In the genomic region with DNA sequence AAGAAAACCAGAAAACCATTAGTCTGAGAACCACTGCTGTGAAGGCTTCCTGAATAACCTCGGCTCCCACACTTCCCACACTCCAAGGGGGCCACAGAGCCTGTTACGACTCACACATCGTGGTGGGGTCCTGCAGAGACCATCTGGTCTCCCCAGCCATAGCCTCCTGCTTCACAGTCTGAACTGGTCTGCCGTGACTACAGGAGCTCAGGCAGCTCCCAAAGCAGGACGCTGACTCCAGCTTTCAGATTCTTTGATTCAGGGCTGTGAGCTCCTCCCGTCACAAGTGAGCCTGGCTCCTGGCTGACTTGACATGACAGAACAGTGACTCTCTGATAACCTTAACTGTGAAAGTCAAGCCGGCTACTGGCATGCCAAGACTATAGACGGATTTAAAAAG, we compare ENCODE assay signal across 27 cellular contexts. TPM values are rescaled to one million over a fixed set of nuclear protein-coding genes. Genes with fewer than 3 reads are reported as not detected.
A peak's percentile ranks its signal among the peaks of the same experiment; 100 is the strongest.
DNase-seq lines count a peak whose midpoint lies in the region; ATAC-seq and TF ChIP-seq lines count a peak whose summit lies in the region.
"Had no signal": no experiment of that assay in that cellular context is flagged by ENCODE, and none has a peak within 500 bp of the region (broad histone marks: within the 10 kb centered on the region; RNA-seq: fewer than 3 reads in every experiment).

No MANE protein-coding gene starts in this region.

- 88% methylated on average over 2 of the region's 8 CpGs; no CpG with 5 or more reads in 1 of the 2 experiments for WGBS in IMR-90 (ENCODE audit: extremely low coverage in 2 of 2, insufficient read length in 1 of 2), 2 experiments
- 89 to 95% methylated on average over 8 of the region's 8 CpGs for WGBS in mesodermal cell (ENCODE audit: insufficient coverage in 2 of 2), 2 experiments

- H2BK15ac ChIP-seq in IMR-90 (ENCODE audit: low read depth, low read length) = no peak overlapping the region

- H3K4ac ChIP-seq in IMR-90 (ENCODE audit: low read depth, low read length) = no peak overlapping the region

- H2AK5ac ChIP-seq in IMR-90 (ENCODE audit: low read depth, low read length) = no peak overlapping the region

- H3K4me3 Mint-ChIP-seq in CD14-positive monocyte (no peak overlapping the region), chondrocyte (ENCODE audit: unreplicated experiment) (no peak overlapping the region)
- H3K4me3 Mint-ChIP-seq: activated T-cell treated with anti-CD3 and anti-CD28 coated beads, Interleukin-2, amount 50 U/mL, for 24 hours; memory B cell; naive B cell; T-helper 2 cell treated with Interferon-gamma antibody and Interleukin-4, amounts not matched to agents 5 μg/mL and 100 μg/mL, for 36 hours had no signal

- dilution Hi-C loops in IMR-90 (cut with HindIII; ENCODE audit: low sequenced_read_pairs, unreplicated experiment) = no loop called here

- H3K18ac ChIP-seq in IMR-90 (ENCODE audit: low read depth, low read length) = no peak overlapping the region

- TF ChIP-seq POLR2A in IMR-90 (IDR thresholded peaks at IDR 0.05; ENCODE audit: low read depth, low read length) = no peak

- no peak overlapping the region for H3K56ac ChIP-seq in IMR-90 (ENCODE audit: extremely low read depth, insufficient read depth, low read length)

- H4K91ac ChIP-seq in IMR-90 (ENCODE audit: insufficient read depth, low read depth, low read length) = no peak overlapping the region

- H4K5ac ChIP-seq in IMR-90 (ENCODE audit: low read depth, low read length) = no peak overlapping the region

- H3K4me1 ChIP-seq in IMR-90 (ENCODE audit: control insufficient read depth, insufficient read depth, low read length) (no peaks in the 10 kb centered on the region), mesodermal cell (ENCODE audit: control insufficient read depth, insufficient read depth, low read length, poor library complexity, severe bottlenecking) (peaks cover 4% of the 10 kb centered on the region)
- H3K4me1 ChIP-seq: breast epithelium, foreskin keratinocyte, HAP-1, transverse colon had no signal

- BruUV-seq in IMR-90 (replicated peaks; lab: Mats Ljungman, UMichigan) = no TSS peak

- H3K27me3 Mint-ChIP-seq in CD14-positive monocyte (ENCODE audit: low read depth in 3 of 3) (no peaks in the 10 kb centered on the region), chondrocyte (ENCODE audit: low read depth) (no peaks in the 10 kb centered on the region)
- H3K27me3 Mint-ChIP-seq: activated T-cell treated with anti-CD3 and anti-CD28 coated beads, Interleukin-2, amount 50 U/mL, for 24 hours; memory B cell; naive B cell had no signal

- no peak for TF ChIP-seq CTCF in CD14-positive monocyte (IDR thresholded peaks at IDR 0.05)
- no peak for TF ChIP-seq CTCF in IMR-90 (conservative IDR thresholded peaks at IDR 0.05; ENCODE audit: low read depth, low read length)
- no peak for TF ChIP-seq CTCF in chondrocyte (IDR thresholded peaks at IDR 0.05)

- H3K4me3 ChIP-seq in IMR-90 (ENCODE audit: insufficient read depth, low read depth, low read length) (no peak overlapping the region), mesodermal cell (ENCODE audit: extremely low read depth, insufficient read depth, low read length, poor library complexity, severe bottlenecking) (no peak overlapping the region)
- H3K4me3 ChIP-seq: breast epithelium, HAP-1, MG63, smooth muscle cell, transverse colon had no signal

- H3K27ac ChIP-seq in IMR-90 (ENCODE audit: insufficient read depth, low read length) (no peak overlapping the region), mesodermal cell (ENCODE audit: low read depth, low read length, severe bottlenecking) (peak overlapping the region; percentile 12)
- H3K27ac ChIP-seq: breast epithelium, foreskin keratinocyte, transverse colon, WERI-Rb-1 had no signal

- peaks cover 91 to 99% of the 10 kb centered on the region in 2 donors for H3K36me3 Mint-ChIP-seq in CD14-positive monocyte
- H3K36me3 Mint-ChIP-seq in chondrocyte (ENCODE audit: low read depth) = peaks cover 44% of the 10 kb centered on the region

- H3K27me3 ChIP-seq in IMR-90 (ENCODE audit: control insufficient read depth, insufficient read depth, low read length) = no peaks in the 10 kb centered on the region
- H3K27me3 ChIP-seq: breast epithelium, foreskin keratinocyte, MG63, transverse colon had no signal

- no peak overlapping the region for H3K9ac ChIP-seq in IMR-90 (ENCODE audit: low read depth, low read length)

- in situ Hi-C loops in IMR-90 (cut with MboI; ENCODE audit: low sequenced_read_pairs) = no loop called here

- H2BK5ac ChIP-seq in IMR-90 (ENCODE audit: low read depth, low read length, poor library complexity, severe bottlenecking) = no peak overlapping the region

- H3K9me1 ChIP-seq in IMR-90 (ENCODE audit: insufficient read depth, low read length) = peaks cover 8% of the 10 kb centered on the region; the same call in 1 of the 2 replicates

- peaks cover 7% of the 10 kb centered on the region for H3K4me1 Mint-ChIP-seq in CD14-positive monocyte
- peaks cover 17% of the 10 kb centered on the region for H3K4me1 Mint-ChIP-seq in chondrocyte (ENCODE audit: low read depth)
- H3K4me1 Mint-ChIP-seq: memory B cell, naive B cell had no signal

- H4K8ac ChIP-seq in IMR-90 (ENCODE audit: low read depth in 2 of 2, low read length in 2 of 2) = no peak overlapping the region

- H3K23ac ChIP-seq in IMR-90 (ENCODE audit: low read depth, low read length) = no peak overlapping the region

- peaks cover 73% of the 10 kb centered on the region for H3K36me3 ChIP-seq in IMR-90 (ENCODE audit: control insufficient read depth, insufficient read depth, low read length)
- H3K36me3 ChIP-seq in mesodermal cell (ENCODE audit: control insufficient read depth, insufficient read depth, low read length) = peaks cover 91% of the 10 kb centered on the region

- no peak for TF ChIP-seq RAD21 in IMR-90 (IDR thresholded peaks at IDR 0.05; ENCODE audit: low read length)

- H3K4me2 ChIP-seq in IMR-90 (ENCODE audit: low read depth, low read length) = no peak overlapping the region
- H3K4me2 ChIP-seq: smooth muscle cell had no signal

- intact Hi-C loops in CD14-positive monocyte (cut with micrococcal nuclease) = no loop called here
- intact Hi-C loops in IMR-90 (cut with micrococcal nuclease) = no loop called here

- H4K20me1 ChIP-seq in IMR-90 (ENCODE audit: insufficient read depth, low read length) = no peaks in the 10 kb centered on the region

- POLR2A ChIA-PET in IMR-90 (lab: Charles Lee; ENCODE audit: unreplicated experiment) = no interaction called here

- peak; percentile 7 for DNase-seq in CD14-positive monocyte (ENCODE audit: low spot score)
- peak; percentile 12 for DNase-seq in IMR-90
- DNase-seq in chondrocyte (ENCODE audit: low spot score) = no peak
- DNase-seq in NCI-H2081 (lab: John Stamatoyannopoulos, UW) = no peak
- DNase-seq in NCI-H1436 treated with DMSO at 0.1 percent for 48 hours (lab: John Stamatoyannopoulos, UW) = no peak
- DNase-seq in islet precursor cell = no peak
- DNase-seq: activated CD4-positive, alpha-beta T cell treated with anti-CD3 and anti-CD28 coated beads for 48 hours; activated gamma-delta T cell treated with Interleukin-2 at 50 U/mL for 16 hours; activated T-cell treated with anti-CD3 and anti-CD28 coated beads, Interleukin-2, amount 50 U/mL, for 24 hours; DMS79; foreskin keratinocyte; KBM-7; MG63; naive B cell; NCI-H1417 treated with DMSO at 0.1 percent for 48 hours; NCI-H446 treated with DMSO at 0.1 percent for 48 hours; OCI-M1; transverse colon; WERI-Rb-1 had no signal

- H3K27ac Mint-ChIP-seq in CD14-positive monocyte = no peak overlapping the region
- H3K27ac Mint-ChIP-seq in chondrocyte (ENCODE audit: unreplicated experiment) = peak overlapping the region; percentile 22
- H3K27ac Mint-ChIP-seq: memory B cell; naive B cell; T-helper 2 cell treated with Interferon-gamma antibody and Interleukin-4, amounts not matched to agents 5 μg/mL and 100 μg/mL, for 36 hours had no signal

- H3K9me3 ChIP-seq in IMR-90 (ENCODE audit: control insufficient read depth, insufficient read depth, low read length) = no peaks in the 10 kb centered on the region
- no peaks in the 10 kb centered on the region for H3K9me3 ChIP-seq in mesodermal cell (ENCODE audit: control insufficient read depth, low read length)
- H3K9me3 ChIP-seq: breast epithelium, HAP-1, MG63, transverse colon had no signal

- H3K79me1 ChIP-seq in IMR-90 (ENCODE audit: low read depth in 1 of 2, low read length in 2 of 2) = peaks cover 18 to 22% of the 10 kb centered on the region in 2 experiments; a peak in 2 of 4 replicates

- ATAC-seq in IMR-90 (ENCODE audit: low read depth) (no peak; the same call in 1 of the 2 replicates), GM21723 (IDR thresholded peaks at IDR 0.05; ENCODE audit: unreplicated experiment) (no peak)
- ATAC-seq: esophagus mucosa, foreskin keratinocyte had no signal

- H3K9me3 Mint-ChIP-seq in CD14-positive monocyte (no peaks in the 10 kb centered on the region), chondrocyte (ENCODE audit: low read depth) (no peaks in the 10 kb centered on the region)
- H3K9me3 Mint-ChIP-seq: activated T-cell treated with anti-CD3 and anti-CD28 coated beads, Interleukin-2, amount 50 U/mL, for 24 hours; memory B cell; naive B cell; T-helper 2 cell treated with Interferon-gamma antibody and Interleukin-4, amounts not matched to agents 5 μg/mL and 100 μg/mL, for 36 hours had no signal

- H2AFZ ChIP-seq in IMR-90 (replicated peaks; ENCODE audit: low read length, poor library complexity) = no peak overlapping the region

- no peak overlapping the region for H3K14ac ChIP-seq in IMR-90 (replicated peaks; ENCODE audit: low read depth, low read length)

- H2BK120ac ChIP-seq in IMR-90 (ENCODE audit: low read depth, low read length) = no peak overlapping the region

- no peak overlapping the region for H2BK20ac ChIP-seq in IMR-90 (ENCODE audit: low read depth, low read length)

- CTCF ChIA-PET in IMR-90 (lab: Yijun Ruan, JAX) = interaction anchor here (0.5 kb wide), 1 partner anchor 231 kb away, joined by 3 read pairs; no protein-coding TSS in a partner anchor

- no peak overlapping the region for H2AK9ac ChIP-seq in IMR-90 (replicated peaks; ENCODE audit: low read depth, low read length, poor library complexity)

TF ChIP-seq in IMR-90, 13 proteins besides CTCF, POLR2A, EP300 and RAD21 (continues in another document):
- no peak for TF ChIP-seq MAZ (IDR thresholded peaks at IDR 0.05; ENCODE audit: borderline replicate concordance, low read depth, low read length)

RNA-seq across cellular contexts. Expression of a gene that starts 37.8 kb away (rescaled TPM):
- polyA plus RNA-seq in CD14-positive monocyte (10 to 100 TPM; 10.4 to 14.3 TPM), IMR-90 (2012; rRNA removed) (22.2 and 23.6 TPM in 2 replicates)
- total RNA-seq in IMR-90 (2012; rRNA removed) (14.7 and 15.2 TPM in 2 replicates), chondrocyte (15.3 to 26.7 TPM (median 18.3 TPM) in 3 replicates)
- polyA plus RNA-seq in IMR-90 (2012; cell fraction: cytosol; rRNA removed) = 32.8 and 33.6 TPM in 2 replicates
- 9.0 and 14.1 TPM in 2 replicates for polyA plus RNA-seq in IMR-90 (2012; cell fraction: nucleus; rRNA removed; ENCODE audit: low replicate concordance)
- polyA plus RNA-seq in mesodermal cell (2013, experiment 1 of 2) = 13.6 TPM
- 14.9 TPM for polyA plus RNA-seq in mesodermal cell (2013, experiment 2 of 2)

RNA-seq across cellular contexts. Expression of a gene that starts 38.0 kb away (rescaled TPM):
- polyA plus RNA-seq in CD14-positive monocyte = 1 to 10 TPM; 2.5 to 3.7 TPM
- total RNA-seq in IMR-90 (2012; rRNA removed) = 32.2 and 34.4 TPM in 2 replicates
- polyA plus RNA-seq in IMR-90 (2012; rRNA removed) = 11.4 and 13.3 TPM in 2 replicates
- 6.0 and 6.6 TPM in 2 replicates for polyA plus RNA-seq in IMR-90 (2012; cell fraction: cytosol; rRNA removed)
- polyA plus RNA-seq in IMR-90 (2012; cell fraction: nucleus; rRNA removed; ENCODE audit: low replicate concordance) = 28.8 and 34.0 TPM in 2 replicates
- 30.8 to 46.5 TPM (median 33.0 TPM) in 3 replicates for total RNA-seq in chondrocyte
- polyA plus RNA-seq in mesodermal cell (2013, experiment 1 of 2) = 15.8 TPM
- polyA plus RNA-seq in mesodermal cell (2013, experiment 2 of 2) = 12.4 TPM

Comparison
In these comparisons a context has a peak if more than half of its experiments do, and no peak if none do; other contexts are left out.
1. DNase-seq: peak in CD14-positive monocyte (single experiment) and IMR-90 (single experiment); none in chondrocyte (single experiment), NCI-H2081 (0 of 2), NCI-H1436 treated with DMSO at 0.1 percent for 48 hours (single experiment) and islet precursor cell (single experiment).